ENCODE assay signal across 8 cellular contexts in genomic region chr5:112957970-112958773, GRCh38. TPM values are rescaled to one million over a fixed set of nuclear protein-coding genes. Genes with fewer than 3 reads are reported as not detected.
DNase-seq lines count a peak whose midpoint lies in the region; ATAC-seq, FAIRE-seq and TF ChIP-seq lines count a peak whose summit lies in the region.

No MANE protein-coding gene starts in this region.

- intact Hi-C loops in K562 (cut with micrococcal nuclease) (no loop called here), lower lobe of right lung (cut with DNase I) (no loop called here)

- 31% methylated on average over 4 of the region's 4 CpGs for WGBS in K562 (ENCODE audit: insufficient coverage, low coverage, missing lambda C conversion rate)

- peaks cover 0 to 2% of the 10 kb centered on the region in 2 donors for H3K36me3 Mint-ChIP-seq in activated T-cell treated with anti-CD3 and anti-CD28 coated beads, Interleukin-2, amount 50 U/mL, for 72 hours (ENCODE audit: insufficient read depth in 2 of 2)
- H3K36me3 Mint-ChIP-seq in endothelial cell (ENCODE audit: low read depth, unreplicated experiment), result peaks cover 6% of the 10 kb centered on the region

- no peak overlapping the region for H3K4me2 ChIP-seq in K562 (ENCODE audit: insufficient read depth, low read length)

- no peak for TF ChIP-seq POLR2A in K562 (conservative IDR thresholded peaks at IDR 0.05)

- H3K4me1 ChIP-seq in HEK293 (ENCODE audit: control insufficient read depth, insufficient read depth, low read length) (peaks cover 14% of the 10 kb centered on the region), K562 (replicated peaks in 1 of 2; ENCODE audit: control insufficient read depth in 2 of 2, insufficient read depth in 2 of 2, low read length in 2 of 2) (peaks cover 5 to 7% of the 10 kb centered on the region in 2 experiments; a peak in 4 of 5 replicates), lower lobe of right lung (peaks cover 28% of the 10 kb centered on the region)

- H3K4me3 ChIP-seq in HEK293 (ENCODE audit: low read depth, low read length), result no peak overlapping the region
- no peak overlapping the region for H3K4me3 ChIP-seq in K562
- H3K4me3 ChIP-seq in lower lobe of right lung, result no peak overlapping the region

- H3K27ac ChIP-seq in HEK293 (ENCODE audit: extremely low read depth, low read depth, low read length), result no peak overlapping the region
- no peak overlapping the region for H3K27ac ChIP-seq in K562 (ENCODE audit: extremely low read depth, low read depth, low read length)
- H3K27ac ChIP-seq in lower lobe of right lung, result no peak overlapping the region

- H3K9me1 ChIP-seq in K562 (ENCODE audit: control insufficient read depth, insufficient read depth, low read length), result no peaks in the 10 kb centered on the region

- in situ Hi-C loops in K562 (cut with MboI), result no loop called here

- no peak overlapping the region for H3K27ac Mint-ChIP-seq in activated T-cell treated with anti-CD3 and anti-CD28 coated beads, Interleukin-2, amount 50 U/mL, for 72 hours
- H3K27ac Mint-ChIP-seq in endothelial cell (ENCODE audit: unreplicated experiment), result no peak overlapping the region

- TF ChIP-seq CTCF in HEK293 (tag by site-specific recombination; IDR thresholded peaks at IDR 0.05), result no peak
- no peak for TF ChIP-seq CTCF in K562 (IDR thresholded peaks at IDR 0.05 in 2 of 3, conservative IDR thresholded peaks at IDR 0.05 in 1 of 3; ENCODE audit: insufficient read depth in 2 of 3, low read depth in 1 of 3, low read length in 3 of 3)
- TF ChIP-seq CTCF in lower lobe of right lung (IDR thresholded peaks at IDR 0.05), result no peak
- TF ChIP-seq CTCF in endothelial cell (IDR thresholded peaks at IDR 0.05; ENCODE audit: unreplicated experiment), result no peak

- FAIRE-seq in K562 (lab: Jason Lieb, UNC), result no peak

- H3K79me2 ChIP-seq in K562 (ENCODE audit: control insufficient read depth, insufficient read depth, low read length), result no peaks in the 10 kb centered on the region

- TF ChIP-seq RAD21 in K562 (CRISPR knock-in tag; conservative IDR thresholded peaks at IDR 0.05 in 1 of 2, IDR thresholded peaks at IDR 0.05 in 1 of 2), result no peak

- H3K4me1 Mint-ChIP-seq in activated T-cell treated with anti-CD3 and anti-CD28 coated beads, Interleukin-2, amount 50 U/mL, for 72 hours (ENCODE audit: low read depth), result peaks cover 37% of the 10 kb centered on the region
- peaks cover 18% of the 10 kb centered on the region for H3K4me1 Mint-ChIP-seq in endothelial cell (ENCODE audit: unreplicated experiment)

- H3K4me3 Mint-ChIP-seq in activated T-cell treated with anti-CD3 and anti-CD28 coated beads, Interleukin-2, amount 50 U/mL, for 72 hours, result no peak overlapping the region
- H3K4me3 Mint-ChIP-seq in endothelial cell (ENCODE audit: unreplicated experiment), result no peak overlapping the region

- POLR2A ChIA-PET in HEK293 (lab: Yijun Ruan, JAX), result interaction anchor here (1.6 kb wide), 2 partner anchors 18 to 36 kb away, joined by 6 to 7 read pairs; partner anchors contain the start of genes DCP2 and REEP5
- POLR2A ChIA-PET in K562 (lab: Yijun Ruan, JAX), result no interaction called here

- CTCF ChIA-PET in HEK293 (lab: Yijun Ruan, JAX), result interaction anchor here (0.6 kb wide), 1 partner anchor 54 kb away, joined by 3 read pairs; no protein-coding TSS in a partner anchor
- CTCF ChIA-PET in K562 (lab: Yijun Ruan, JAX; ENCODE audit: low intra/inter-chr PET ratio), result interaction anchor here (0.6 kb wide), 1 partner anchor 25 kb away, joined by 3 read pairs; no protein-coding TSS in a partner anchor

- TF ChIP-seq EP300 in K562 (IDR thresholded peaks at IDR 0.05; ENCODE audit: low read length), result no peak

- peak in 1 of 2 donors; percentile 47 for DNase-seq in activated T-cell treated with anti-CD3 and anti-CD28 coated beads, Interleukin-2, amount 50 U/mL, for 72 hours
- no peak for DNase-seq in activated T-cell treated with anti-CD3 and anti-CD28 coated beads, Interleukin-2, amount 50 U/mL, for 1 hour
- peak; percentile 21 for DNase-seq in NAMALWA (ENCODE audit: low spot score)
- DNase-seq in K562 (ENCODE audit: extremely low read depth in 1 of 4, low spot score in 3 of 4), result peak in 3 of 4 experiments; percentile 13 to 58 (median 37)
- peak; percentile 72 for DNase-seq in lower lobe of right lung
- DNase-seq in stimulated activated naive CD4-positive, alpha-beta T cell treated with Interleukin-2 at 50 U/mL for 16 hours (lab: John Stamatoyannopoulos, UW), result no peak
- no peak for DNase-seq in endothelial cell (ENCODE audit: low spot score)

- H3K27me3 Mint-ChIP-seq in activated T-cell treated with anti-CD3 and anti-CD28 coated beads, Interleukin-2, amount 50 U/mL, for 72 hours (ENCODE audit: low read depth), result no peaks in the 10 kb centered on the region
- peaks cover 1% of the 10 kb centered on the region for H3K27me3 Mint-ChIP-seq in endothelial cell (ENCODE audit: unreplicated experiment)

- no peaks in the 10 kb centered on the region for H4K20me1 ChIP-seq in K562 (replicated peaks; ENCODE audit: control insufficient read depth, insufficient read depth, low read length)

- H3K36me3 ChIP-seq in HEK293 (ENCODE audit: control insufficient read depth in 2 of 2, insufficient read depth in 1 of 2, low read length in 2 of 2) (no peaks in the 10 kb centered on the region), K562 (ENCODE audit: control insufficient read depth, insufficient read depth, low read length) (no peaks in the 10 kb centered on the region), lower lobe of right lung (no peaks in the 10 kb centered on the region)

- no peaks in the 10 kb centered on the region for H3K9me3 Mint-ChIP-seq in activated T-cell treated with anti-CD3 and anti-CD28 coated beads, Interleukin-2, amount 50 U/mL, for 72 hours
- H3K9me3 Mint-ChIP-seq in endothelial cell (ENCODE audit: unreplicated experiment), result peaks cover 5% of the 10 kb centered on the region

- no peaks in the 10 kb centered on the region for H3K9me3 ChIP-seq in HEK293 (ENCODE audit: control insufficient read depth, insufficient read depth, low read depth, low read length)
- no peaks in the 10 kb centered on the region for H3K9me3 ChIP-seq in K562 (replicated peaks; ENCODE audit: control insufficient read depth, insufficient read depth, low read depth, low read length)
- no peaks in the 10 kb centered on the region for H3K9me3 ChIP-seq in lower lobe of right lung

- peak overlapping the region; percentile 44 for H2AFZ ChIP-seq in K562 (ENCODE audit: low read depth, low read length)

- no peak overlapping the region for H3K9ac ChIP-seq in K562 (ENCODE audit: insufficient read depth in 1 of 2, low read depth in 2 of 2, low read length in 2 of 2)

- no TSS peak for BruUV-seq in K562 (replicated peaks; lab: Mats Ljungman, UMichigan)

- H3K27me3 ChIP-seq in K562 (ENCODE audit: control insufficient read depth in 2 of 2, insufficient read depth in 2 of 2, low read length in 2 of 2) (no peaks in the 10 kb centered on the region), lower lobe of right lung (ENCODE audit: low read depth) (no peaks in the 10 kb centered on the region)

- ATAC-seq in activated T-cell treated with anti-CD3 and anti-CD28 coated beads, Interleukin-2, amount 50 U/mL, for 72 hours (replicated peaks in 1 of 2), result peak; percentile 83 to 86
- ATAC-seq in K562, result peak; percentile 66
- peak; percentile 82 to 91 for ATAC-seq in lower lobe of right lung

TF ChIP-seq in K562, 482 proteins besides CTCF, POLR2A, EP300 and RAD21 (continues in another document):
- TF ChIP-seq ZSCAN29 (IDR thresholded peaks at IDR 0.05) (no peak), NFIC (IDR thresholded peaks at IDR 0.05) (peak; percentile 68)

RNA-seq across cellular contexts. Expression of gene DCP2, which starts 18.4 kb away (rescaled TPM):
- total RNA-seq in activated T-cell treated with anti-CD3 and anti-CD28 coated beads, Interleukin-2, amount 50 U/mL, for 72 hours, result 100 to 1,000 TPM; 113 to 138 TPM
- 114 and 176 TPM in 2 replicates for total RNA-seq in K562 (2011; cell fraction: chromatin; rRNA removed; ENCODE audit: low replicate concordance)
- total RNA-seq in K562 (2011; cell fraction: nucleolus; rRNA removed), result 54.0 and 57.9 TPM in 2 replicates
- total RNA-seq in K562 (2011; cell fraction: nucleoplasm; rRNA removed), result 61.2 and 112 TPM in 2 replicates
- total RNA-seq in K562 (2014; rRNA removed) (71.8 and 75.6 TPM in 2 replicates), K562 (2014; rRNA removed; fragmentation: Illumina TruSeq; extraction: Trizol) (96.8 and 120 TPM in 2 replicates), K562 (2015; rRNA removed; fragmentation: Illumina TruSeq; extraction: Trizol) (69.4 and 76.0 TPM in 2 replicates), K562 (2021) (109 and 111 TPM in 2 replicates), lower lobe of right lung (77.8 TPM), endothelial cell (ENCODE audit: unreplicated experiment) (75.6 TPM)
- polyA plus RNA-seq in K562 (2011; rRNA removed) (22.8 and 40.4 TPM in 2 replicates), K562 (2014; fragmentation: Illumina TruSeq; extraction: Trizol) (41.4 and 46.7 TPM in 2 replicates), K562 (2014; fragmentation: Nextera tagmentation; extraction: Ambion mirVana) (10 to 100 TPM; 25.9 to 36.8 TPM), K562 (2014; rRNA removed) (25.9 and 38.0 TPM in 2 replicates)
- 20.4 and 29.5 TPM in 2 replicates for polyA plus RNA-seq in K562 (2011; cell fraction: cytosol; rRNA removed)
- 26.7 and 36.5 TPM in 2 replicates for polyA plus RNA-seq in K562 (2011; cell fraction: nucleus; rRNA removed)
- polyA plus RNA-seq in K562 (2012), result 24.0 and 28.2 TPM in 2 replicates
- polyA minus RNA-seq in K562 (2011; rRNA and poly(A)+ RNA removed), result 134 and 161 TPM in 2 replicates
- 33.9 and 43.4 TPM in 2 replicates for polyA minus RNA-seq in K562 (2011; cell fraction: cytosol; rRNA and poly(A)+ RNA removed)
- 78.6 and 97.4 TPM in 2 replicates for polyA minus RNA-seq in K562 (2011; cell fraction: nucleus; rRNA and poly(A)+ RNA removed)

RNA-seq across cellular contexts. Expression of gene REEP5, which starts 36.1 kb away (rescaled TPM):
- 10 to 100 TPM; 51.0 to 63.8 TPM for total RNA-seq in activated T-cell treated with anti-CD3 and anti-CD28 coated beads, Interleukin-2, amount 50 U/mL, for 72 hours
- 38.2 and 76.7 TPM in 2 replicates for total RNA-seq in K562 (2011; cell fraction: chromatin; rRNA removed; ENCODE audit: low replicate concordance)
- total RNA-seq in K562 (2011; cell fraction: nucleolus; rRNA removed), result 120 and 131 TPM in 2 replicates
- total RNA-seq in K562 (2011; cell fraction: nucleoplasm; rRNA removed), result 54.9 and 77.7 TPM in 2 replicates
- 17.5 and 34.9 TPM in 2 replicates for total RNA-seq in K562 (2014; rRNA removed)
- 17.3 and 17.4 TPM in 2 replicates for total RNA-seq in K562 (2014; rRNA removed; fragmentation: Illumina TruSeq; extraction: Trizol)
- 13.8 and 14.7 TPM in 2 replicates for total RNA-seq in K562 (2015; rRNA removed; fragmentation: Illumina TruSeq; extraction: Trizol)
- 36.3 and 39.2 TPM in 2 replicates for total RNA-seq in K562 (2021)
- polyA plus RNA-seq in K562 (2011; rRNA removed), result 84.8 and 84.9 TPM in 2 replicates
- polyA plus RNA-seq in K562 (2011; cell fraction: cytosol; rRNA removed), result 66.6 and 67.4 TPM in 2 replicates
- 43.3 and 49.6 TPM in 2 replicates for polyA plus RNA-seq in K562 (2011; cell fraction: nucleus; rRNA removed)
- polyA plus RNA-seq in K562 (2012), result 32.9 and 33.5 TPM in 2 replicates
- polyA plus RNA-seq in K562 (2014; fragmentation: Illumina TruSeq; extraction: Trizol), result 25.3 and 30.4 TPM in 2 replicates
- polyA plus RNA-seq in K562 (2014; fragmentation: Nextera tagmentation; extraction: Ambion mirVana), result 100 to 1,000 TPM; 100 to 102 TPM
- 36.0 and 58.0 TPM in 2 replicates for polyA plus RNA-seq in K562 (2014; rRNA removed)
- 50.5 and 69.1 TPM in 2 replicates for polyA minus RNA-seq in K562 (2011; rRNA and poly(A)+ RNA removed)
- 20.9 and 37.0 TPM in 2 replicates for polyA minus RNA-seq in K562 (2011; cell fraction: cytosol; rRNA and poly(A)+ RNA removed)
- 19.0 and 31.1 TPM in 2 replicates for polyA minus RNA-seq in K562 (2011; cell fraction: nucleus; rRNA and poly(A)+ RNA removed)
- total RNA-seq in lower lobe of right lung, result 96.4 TPM
- total RNA-seq in endothelial cell (ENCODE audit: unreplicated experiment), result 62.7 TPM

Comparison
In these comparisons a context has a peak if more than half of its experiments do, and no peak if none do; other contexts are left out.
1. DNase-seq: peak in NAMALWA (single experiment), K562 (3 of 4) and lower lobe of right lung (single experiment); none in activated T-cell treated with anti-CD3 and anti-CD28 coated beads, Interleukin-2, amount 50 U/mL, for 1 hour (single experiment), stimulated activated naive CD4-positive, alpha-beta T cell treated with Interleukin-2 at 50 U/mL for 16 hours (single experiment) and endothelial cell (single experiment).
2. Peak in every context shown above with its lines, with median percentiles within 50 percentile points of each other: ATAC-seq.